In genomic region chr17:76672892-76673291, GRCh38 we compare ENCODE assay signal across 13 cellular contexts. TPM values are rescaled to one million over a fixed set of nuclear protein-coding genes. Genes with fewer than 3 reads are reported as not detected.
DNase-seq lines count a peak whose midpoint lies in the region; ATAC-seq and TF ChIP-seq lines count a peak whose summit lies in the region.
"Had no signal": no experiment of that assay in that cellular context is flagged by ENCODE, and none has a peak within 500 bp of the region (broad histone marks: within the 10 kb centered on the region; RNA-seq: fewer than 3 reads in every experiment).

No MANE protein-coding gene starts in this region.

- H3K4me1 ChIP-seq in OCI-LY3 (ENCODE audit: low read length) (peaks cover 18% of the 10 kb centered on the region), HAP-1 (peaks cover 16% of the 10 kb centered on the region)

- H3K9me3 Mint-ChIP-seq in activated T-cell treated with anti-CD3 and anti-CD28 coated beads, Interleukin-2, amount 50 U/mL, for 24 hours, result no peaks in the 10 kb centered on the region
- no peaks in the 10 kb centered on the region for H3K9me3 Mint-ChIP-seq in endothelial cell (ENCODE audit: unreplicated experiment)
- peaks cover 4% of the 10 kb centered on the region for H3K9me3 Mint-ChIP-seq in stimulated activated memory B cell treated with anti-CD40 and anti-IgM and Interleukin-4, amounts not matched to agents 10 μg/mL and 1 μg/mL and 100 μg/mL, for 72 hours

- no peaks in the 10 kb centered on the region for H3K27me3 Mint-ChIP-seq in activated T-cell treated with anti-CD3 and anti-CD28 coated beads, Interleukin-2, amount 50 U/mL, for 24 hours
- peaks cover 9% of the 10 kb centered on the region for H3K27me3 Mint-ChIP-seq in endothelial cell (ENCODE audit: unreplicated experiment)
- peaks cover 6% of the 10 kb centered on the region for H3K27me3 Mint-ChIP-seq in stimulated activated memory B cell treated with anti-CD40 and anti-IgM and Interleukin-4, amounts not matched to agents 10 μg/mL and 1 μg/mL and 100 μg/mL, for 72 hours

- peaks cover 36% of the 10 kb centered on the region for H3K4me1 Mint-ChIP-seq in activated T-cell treated with anti-CD3 and anti-CD28 coated beads, Interleukin-2, amount 50 U/mL, for 24 hours (ENCODE audit: low read depth)
- peaks cover 15% of the 10 kb centered on the region for H3K4me1 Mint-ChIP-seq in endothelial cell (ENCODE audit: unreplicated experiment)
- H3K4me1 Mint-ChIP-seq in stimulated activated memory B cell treated with anti-CD40 and anti-IgM and Interleukin-4, amounts not matched to agents 10 μg/mL and 1 μg/mL and 100 μg/mL, for 72 hours, result peaks cover 22% of the 10 kb centered on the region

- H3K9me3 ChIP-seq in OCI-LY3 (ENCODE audit: insufficient read depth, low read length), result no peaks in the 10 kb centered on the region
- H3K9me3 ChIP-seq in HAP-1, result no peaks in the 10 kb centered on the region
- H3K9me3 ChIP-seq: mucosa of descending colon had no signal

- no peaks in the 10 kb centered on the region for H3K27me3 ChIP-seq in OCI-LY3 (ENCODE audit: low read depth, low read length)
- no peaks in the 10 kb centered on the region for H3K27me3 ChIP-seq in HAP-1 (ENCODE audit: low read depth)

- H3K4me3 Mint-ChIP-seq in activated T-cell treated with anti-CD3 and anti-CD28 coated beads, Interleukin-2, amount 50 U/mL, for 24 hours, result peak overlapping the region; percentile 86
- peak overlapping the region; percentile 94 for H3K4me3 Mint-ChIP-seq in endothelial cell (ENCODE audit: unreplicated experiment)
- no peak overlapping the region for H3K4me3 Mint-ChIP-seq in stimulated activated memory B cell treated with anti-CD40 and anti-IgM and Interleukin-4, amounts not matched to agents 10 μg/mL and 1 μg/mL and 100 μg/mL, for 72 hours

- H3K36me3 ChIP-seq in OCI-LY3 (replicated peaks; ENCODE audit: low read depth, low read length), result no peaks in the 10 kb centered on the region
- no peaks in the 10 kb centered on the region for H3K36me3 ChIP-seq in HAP-1 (replicated peaks)

- peaks cover 3% of the 10 kb centered on the region for H3K36me3 Mint-ChIP-seq in activated T-cell treated with anti-CD3 and anti-CD28 coated beads, Interleukin-2, amount 50 U/mL, for 24 hours (ENCODE audit: low read depth)
- peaks cover 5% of the 10 kb centered on the region for H3K36me3 Mint-ChIP-seq in endothelial cell (ENCODE audit: low read depth, unreplicated experiment)
- no peaks in the 10 kb centered on the region for H3K36me3 Mint-ChIP-seq in stimulated activated memory B cell treated with anti-CD40 and anti-IgM and Interleukin-4, amounts not matched to agents 10 μg/mL and 1 μg/mL and 100 μg/mL, for 72 hours

- 0 out of 2 replicates have a peak, but pooled peaks cover 2% of the 10 kb centered on the region for H3K79me2 ChIP-seq in OCI-LY3 (ENCODE audit: low read length)

- H3K4me3 ChIP-seq in OCI-LY3 (ENCODE audit: low read length) (no peak overlapping the region), HAP-1 (no peak overlapping the region)

- in situ Hi-C loops in HAP-1 (cut with MboI; ENCODE audit: low sequenced_read_pairs), result no loop called here

- H4K20me1 ChIP-seq in OCI-LY3 (ENCODE audit: insufficient read depth, low read length), result no peaks in the 10 kb centered on the region

- peak overlapping the region; percentile 99 for H3K4me2 ChIP-seq in OCI-LY3 (ENCODE audit: low read length)

- no peak overlapping the region for H2AFZ ChIP-seq in OCI-LY3 (ENCODE audit: low read depth, low read length)

- no peak for DNase-seq in activated T-cell treated with anti-CD3 and anti-CD28 coated beads, Interleukin-2, amount 50 U/mL, for 24 hours
- no peak for DNase-seq in activated T-cell treated with anti-CD3 and anti-CD28 coated beads, Interleukin-2, amount 50 U/mL, for 1 hour
- no peak for DNase-seq in endothelial cell (ENCODE audit: low spot score)
- DNase-seq in HAP-1 (ENCODE audit: low spot score in 2 of 2), result no peak
- DNase-seq in NK-92 (lab: John Stamatoyannopoulos, UW; ENCODE audit: unreplicated experiment), result no peak
- DNase-seq: anterior cingulate cortex, HCEC 1CT, NCI-H1105, WERI-Rb-1 had no signal

- no peak for ATAC-seq in stimulated activated memory B cell treated with anti-CD40 and anti-IgM and Interleukin-4, amounts not matched to agents 10 μg/mL and 1 μg/mL and 100 μg/mL, for 72 hours
- no peak for ATAC-seq in HG02610 (IDR thresholded peaks at IDR 0.05; ENCODE audit: unreplicated experiment)

- no peak overlapping the region for H3K9ac ChIP-seq in OCI-LY3 (ENCODE audit: low read length)

- no peak overlapping the region for H3K27ac ChIP-seq in OCI-LY3 (ENCODE audit: low read length)

- TF ChIP-seq CTCF in OCI-LY3 (IDR thresholded peaks at IDR 0.05; ENCODE audit: low read depth, low read length) (no peak), endothelial cell (IDR thresholded peaks at IDR 0.05; ENCODE audit: unreplicated experiment) (no peak)

- H3K27ac Mint-ChIP-seq in activated T-cell treated with anti-CD3 and anti-CD28 coated beads, Interleukin-2, amount 50 U/mL, for 24 hours, result peak overlapping the region; percentile 95
- H3K27ac Mint-ChIP-seq in endothelial cell (ENCODE audit: unreplicated experiment), result no peak overlapping the region
- peak overlapping the region; percentile 87 for H3K27ac Mint-ChIP-seq in stimulated activated memory B cell treated with anti-CD40 and anti-IgM and Interleukin-4, amounts not matched to agents 10 μg/mL and 1 μg/mL and 100 μg/mL, for 72 hours

RNA-seq across cellular contexts. Expression of gene ST6GALNAC1, which starts 29.3 kb away (rescaled TPM):
- total RNA-seq in endothelial cell (ENCODE audit: unreplicated experiment), result 0.77 TPM

RNA-seq across cellular contexts. Expression of gene MXRA7, which starts 37.9 kb away (rescaled TPM):
- total RNA-seq in endothelial cell (ENCODE audit: unreplicated experiment), result 51.6 TPM

RNA-seq across cellular contexts. Expression of gene JMJD6, which starts 53.5 kb away (rescaled TPM):
- total RNA-seq in endothelial cell (ENCODE audit: unreplicated experiment), result 25.6 TPM

RNA-seq across cellular contexts. Expression of gene METTL23, which starts 53.7 kb away (rescaled TPM):
- total RNA-seq in endothelial cell (ENCODE audit: unreplicated experiment), result 30.5 TPM
